In the genomic region with DNA sequence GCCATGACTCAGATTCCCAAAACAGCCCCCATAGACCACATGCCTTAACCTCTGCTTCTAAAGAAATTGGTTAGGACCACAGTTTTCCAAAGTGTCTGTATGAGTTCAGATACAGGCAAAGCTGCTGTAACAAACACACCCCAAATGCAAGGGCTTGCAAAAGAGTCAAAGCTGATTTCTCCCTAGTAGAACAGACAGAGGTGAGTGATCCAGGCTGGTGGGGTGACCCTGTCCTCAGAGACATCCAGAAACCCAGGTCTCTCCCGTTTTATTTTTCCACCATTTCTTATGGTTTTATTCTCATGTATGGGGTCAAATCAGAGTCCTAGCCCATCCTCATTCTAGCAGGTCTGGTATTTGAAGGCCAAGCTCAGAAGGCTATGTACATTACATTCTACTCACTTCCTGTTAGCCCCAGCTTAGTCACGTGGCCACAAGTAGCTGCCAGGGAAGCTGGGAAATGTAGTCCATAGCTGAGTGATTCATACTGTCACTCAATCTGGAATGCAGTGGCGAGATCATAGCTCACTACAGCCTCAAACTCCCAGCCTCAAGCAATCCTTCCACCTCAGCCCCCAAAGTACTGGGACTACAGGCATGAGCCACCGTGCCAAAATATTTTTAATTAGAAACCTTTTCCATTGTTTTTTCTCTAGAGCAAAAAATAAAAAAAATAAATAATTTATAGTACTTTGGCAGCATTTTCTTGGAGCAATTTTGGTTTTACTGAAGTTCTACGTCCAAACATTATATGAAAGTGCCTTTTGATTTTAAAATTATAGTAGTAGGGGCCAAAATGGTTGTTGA, we compare ENCODE assay signal across 8 cellular contexts.
DNase-seq lines count a peak whose midpoint lies in the region; ATAC-seq and TF ChIP-seq lines count a peak whose summit lies in the region.

No MANE protein-coding gene starts in this region.

- WGBS in H9 (ENCODE audit: extremely low coverage, insufficient read length, low lambda C conversion rate), result no CpG with 5 or more reads among the region's 5 CpGs

- no peak for ATAC-seq in GM19467 (IDR thresholded peaks at IDR 0.05; ENCODE audit: unreplicated experiment)
- ATAC-seq in GM19324 (IDR thresholded peaks at IDR 0.05; ENCODE audit: low FRiP score, unreplicated experiment), result no peak

- H4K91ac ChIP-seq in H9 (ENCODE audit: insufficient read length, low read depth, low read length), result no peak overlapping the region

- H3K79me1 ChIP-seq in H9 (ENCODE audit: insufficient read depth, low read depth, low read length, poor library complexity, severe bottlenecking), result no peaks in the 10 kb centered on the region

- no peak overlapping the region for H4K8ac ChIP-seq in H9 (replicated peaks; ENCODE audit: insufficient read length, low read depth, low read length)

- no peaks in the 10 kb centered on the region for H4K20me1 ChIP-seq in H9 (ENCODE audit: control insufficient read depth, insufficient read depth, insufficient read length)

- no peaks in the 10 kb centered on the region for H3K9me3 ChIP-seq in H9 (ENCODE audit: control insufficient read depth, low read depth, low read length)

- H3T11ph ChIP-seq in H9 (ENCODE audit: low read length), result no peak overlapping the region

- H3K27me3 Mint-ChIP-seq in H9 (ENCODE audit: low read depth), result peaks cover 2% of the 10 kb centered on the region
- no peaks in the 10 kb centered on the region for H3K27me3 Mint-ChIP-seq in type B pancreatic cell

- no peak for TF ChIP-seq CTCF in H9 (conservative IDR thresholded peaks at IDR 0.05)
- TF ChIP-seq CTCF in fibroblast of pulmonary artery (IDR thresholded peaks at IDR 0.05; ENCODE audit: low read length, missing control alignments), result no peak
- TF ChIP-seq CTCF in type B pancreatic cell (conservative IDR thresholded peaks at IDR 0.05), result no peak

- H2BK12ac ChIP-seq in H9 (ENCODE audit: insufficient read length, low read depth, low read length), result no peak overlapping the region

- H2BK20ac ChIP-seq in H9 (ENCODE audit: low read depth, low read length, poor library complexity, severe bottlenecking), result no peak overlapping the region

- no peak overlapping the region for H3K4ac ChIP-seq in H9 (ENCODE audit: low read depth, low read length)

- H3K79me2 ChIP-seq in H9 (ENCODE audit: insufficient read depth, low read length), result no peaks in the 10 kb centered on the region

- no peak overlapping the region for H3K18ac ChIP-seq in H9 (ENCODE audit: insufficient read length, low read depth, low read length)

- H2BK120ac ChIP-seq in H9 (ENCODE audit: low read depth, low read length, poor library complexity, severe bottlenecking), result no peak overlapping the region

- H3K27ac ChIP-seq in H9 (ENCODE audit: insufficient read length, low read depth, low read length), result no peak overlapping the region

- no peak overlapping the region for H3K4me3 ChIP-seq in fibroblast of pulmonary artery (replicated peaks; ENCODE audit: low read depth, low read length)

- no peak overlapping the region for H2AK5ac ChIP-seq in H9 (ENCODE audit: insufficient read length, low read length)

- H4K5ac ChIP-seq in H9 (ENCODE audit: insufficient read length, low read depth, low read length), result no peak overlapping the region

- DNase-seq in COLO668 (lab: John Stamatoyannopoulos, UW; ENCODE audit: unreplicated experiment), result peak; percentile 33
- DNase-seq in H9, result peak; percentile 70
- peak; percentile 63 for DNase-seq in RPMI8226
- peak; percentile 85 for DNase-seq in fibroblast of pulmonary artery (ENCODE audit: low read depth)
- DNase-seq in type B pancreatic cell (ENCODE audit: extremely low spot score, unreplicated experiment), result no peak
- DNase-seq in GF-D8 (lab: John Stamatoyannopoulos, UW), result no peak

- H3K27ac Mint-ChIP-seq in H9, result no peak overlapping the region; a peak in 1 of 7 replicates
- H3K27ac Mint-ChIP-seq in type B pancreatic cell, result peak overlapping the region; percentile 75

- H2BK15ac ChIP-seq in H9 (ENCODE audit: low read depth, low read length), result no peak overlapping the region

- no peaks in the 10 kb centered on the region; a peak in 1 of 5 replicates for H3K9me3 Mint-ChIP-seq in H9
- peaks cover 4% of the 10 kb centered on the region for H3K9me3 Mint-ChIP-seq in type B pancreatic cell

- H2AFZ ChIP-seq in H9 (ENCODE audit: low read length), result peak overlapping the region; percentile 86

- H3K56ac ChIP-seq in H9 (ENCODE audit: insufficient read length, low read depth, low read length), result no peak overlapping the region

- H3K23ac ChIP-seq in H9 (ENCODE audit: insufficient read length, low read depth, low read length), result no peak overlapping the region

- H3K4me3 Mint-ChIP-seq in H9, result no peak overlapping the region
- H3K4me3 Mint-ChIP-seq in type B pancreatic cell, result no peak overlapping the region

- H3K23me2 ChIP-seq in H9 (ENCODE audit: insufficient read length, low read depth, low read length, poor library complexity, severe bottlenecking), result no peaks in the 10 kb centered on the region

- no peak overlapping the region for H3K9ac ChIP-seq in H9 (ENCODE audit: extremely low read depth, insufficient read length, low read length)

- H3K4me1 Mint-ChIP-seq in H9, result peaks cover 2 to 12% of the 10 kb centered on the region in 2 experiments; a peak in 2 of 4 replicates
- peaks cover 9% of the 10 kb centered on the region for H3K4me1 Mint-ChIP-seq in type B pancreatic cell (ENCODE audit: unreplicated experiment)

- H3K27me3 ChIP-seq in H9 (ENCODE audit: insufficient read depth, low read length), result no peaks in the 10 kb centered on the region

- no peak overlapping the region for H2BK5ac ChIP-seq in H9 (ENCODE audit: insufficient read length, low read length)

- H3K36me3 Mint-ChIP-seq in H9 (ENCODE audit: insufficient read depth in 1 of 3, low read depth in 3 of 3) (peaks cover 0 to 4% (median 3%) of the 10 kb centered on the region in 3 experiments; a peak in 2 of 7 replicates), type B pancreatic cell (no peaks in the 10 kb centered on the region)

- H3K14ac ChIP-seq in H9 (ENCODE audit: insufficient read depth, low read length), result no peak overlapping the region

- no peak overlapping the region for H3K4me2 ChIP-seq in H9 (ENCODE audit: insufficient read depth, insufficient read length, low read length)

- no peaks in the 10 kb centered on the region for H3K4me1 ChIP-seq in H9 (ENCODE audit: insufficient read depth, low read length)

Comparison
In these comparisons a context has a peak if more than half of its experiments do, and no peak if none do; other contexts are left out.
1. DNase-seq: peak in COLO668 (single experiment), H9 (single experiment), RPMI8226 (single experiment) and fibroblast of pulmonary artery (single experiment); none in type B pancreatic cell (single experiment) and GF-D8 (single experiment).